22 cellular contexts compared by ENCODE assay signal in the genomic region with DNA sequence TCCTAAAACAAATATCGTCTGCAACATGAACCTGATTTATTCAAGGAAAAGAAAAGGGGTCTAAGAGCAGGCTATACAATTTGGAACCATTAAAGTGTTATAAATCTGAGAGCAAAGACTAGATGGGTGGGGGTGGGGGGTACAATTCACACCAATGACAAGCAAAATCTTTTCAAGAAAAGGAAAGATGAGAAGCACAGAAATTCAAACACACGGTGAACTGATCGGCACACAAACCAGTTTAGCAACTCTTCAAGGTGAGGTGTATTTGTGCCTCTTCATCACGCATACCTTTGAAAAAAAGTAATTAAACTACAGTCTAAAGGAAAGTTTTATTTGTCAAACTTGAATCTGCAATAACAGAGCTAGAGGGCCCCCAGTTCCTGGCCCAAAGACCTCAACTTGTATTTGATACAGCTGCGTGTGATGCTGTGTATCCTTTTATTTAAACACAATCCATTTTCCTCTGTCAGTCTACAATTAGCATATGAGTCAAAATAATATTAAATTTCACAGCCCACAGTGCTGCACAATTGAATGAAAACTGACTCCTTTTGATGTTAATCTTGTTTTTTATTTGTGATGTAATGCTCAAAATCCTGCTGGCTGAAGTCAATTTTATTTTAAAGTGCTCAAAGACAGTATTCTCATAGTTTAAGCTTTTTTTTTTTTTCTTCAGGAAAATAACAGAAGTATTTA. TPM values are rescaled to one million over a fixed set of nuclear protein-coding genes. Genes with fewer than 3 reads are reported as not detected.
DNase-seq lines count a peak whose midpoint lies in the region; ATAC-seq and TF ChIP-seq lines count a peak whose summit lies in the region.
"Had no signal": no experiment of that assay in that cellular context is flagged by ENCODE, and none has a peak within 500 bp of the region (broad histone marks: within the 10 kb centered on the region; RNA-seq: fewer than 3 reads in every experiment).

No MANE protein-coding gene starts in this region.

- intact Hi-C loops in A673 (cut with micrococcal nuclease; ENCODE audit: unreplicated experiment), result loop anchor here (2.0 kb wide), 1 partner anchor 436 kb away; no protein-coding TSS in a partner anchor

- no peaks in the 10 kb centered on the region for H3K9me3 ChIP-seq in parathyroid adenoma (ENCODE audit: control insufficient read depth, low read length)
- H3K9me3 ChIP-seq in A673 (ENCODE audit: low read depth, low read length, poor library complexity, severe bottlenecking), result no peaks in the 10 kb centered on the region
- H3K9me3 ChIP-seq: BLaER1, esophagus muscularis mucosa, Peyer's patch had no signal

- no peaks in the 10 kb centered on the region for H3K4me1 ChIP-seq in parathyroid adenoma
- H3K4me1 ChIP-seq in A673 (ENCODE audit: insufficient read depth, low read length, poor library complexity, severe bottlenecking), result no peaks in the 10 kb centered on the region

- DNase-seq in NCI-H1417 (lab: John Stamatoyannopoulos, UW), result peak in 2 of 3 experiments; percentile 30 to 71
- DNase-seq in NCI-H1417 treated with DMSO at 0.1 percent for 48 hours (lab: John Stamatoyannopoulos, UW), result no peak
- DNase-seq in NCI-H526 treated with DMSO at 0.1 percent for 48 hours (lab: John Stamatoyannopoulos, UW), result peak; percentile 43
- no peak for DNase-seq in epithelial cell of prostate (ENCODE audit: low read depth, low spot score)
- DNase-seq in stimulated activated CD4-positive, alpha-beta T cell treated with anti-CD3 and anti-CD28 coated beads, Interleukin-12 subunit alpha, Interleukin-12 subunit beta, amount 100 ng/mL, for 4 hours, result no peak
- no peak for DNase-seq in A673 (ENCODE audit: low spot score)
- DNase-seq in activated naive CD4-positive, alpha-beta T cell treated with anti-CD3 and anti-CD28 coated beads, Interleukin-2, amount 50 U/mL, for 72 hours (ENCODE audit: low spot score in 2 of 2), result no peak
- DNase-seq: activated CD4-positive, alpha-beta memory T cell treated with anti-CD3 and anti-CD28 coated beads, Interleukin-2, amount 10 ng/mL, durations not matched to agents 7 days and 5 days; activated T-cell treated with anti-CD3 and anti-CD28 coated beads, Interleukin-2, amount 50 U/mL, for 4 hours; dorsolateral prefrontal cortex; KG1; NCI-H1092; Peyer's patch; stimulated activated naive CD4-positive, alpha-beta T cell; SW 1271; WERI-Rb-1 had no signal

- peak overlapping the region; percentile 56 for H3K27ac ChIP-seq in epithelial cell of prostate
- H3K27ac ChIP-seq in parathyroid adenoma, result no peak overlapping the region
- no peak overlapping the region for H3K27ac ChIP-seq in A673 (ENCODE audit: low read depth, low read length, poor library complexity, severe bottlenecking)
- H3K27ac ChIP-seq: BLaER1, esophagus muscularis mucosa, GM23248, HL-60, Peyer's patch, WERI-Rb-1 had no signal

- no peak overlapping the region for H3K9ac ChIP-seq in parathyroid adenoma
- H3K9ac ChIP-seq: BLaER1, GM23248 had no signal

- POLR2A ChIA-PET in A673 (lab: Charles Lee; ENCODE audit: low non-redundant PET), result no interaction called here

- no peak for ATAC-seq in activated naive CD4-positive, alpha-beta T cell treated with anti-CD3 and anti-CD28 coated beads, Interleukin-2, amount 50 U/mL, for 72 hours
- ATAC-seq: activated T-cell treated with anti-CD3 and anti-CD28 coated beads, Interleukin-2, amount 50 U/mL, for 4 hours had no signal

- H3K4me3 ChIP-seq in parathyroid adenoma (ENCODE audit: low read depth, low read length) (peak overlapping the region; percentile 36), A673 (ENCODE audit: low read depth, low read length, poor library complexity, severe bottlenecking) (no peak overlapping the region)
- H3K4me3 ChIP-seq: BLaER1, esophagus muscularis mucosa, GM23248, Peyer's patch had no signal

- H3K27ac Mint-ChIP-seq in activated naive CD4-positive, alpha-beta T cell treated with anti-CD3 and anti-CD28 coated beads, Interleukin-2, amount 50 U/mL, for 72 hours, result no peak overlapping the region
- H3K27ac Mint-ChIP-seq: activated CD4-positive, alpha-beta memory T cell treated with anti-CD3 and anti-CD28 coated beads, Interleukin-2, amount 10 ng/mL, durations not matched to agents 7 days and 5 days; activated naive CD4-positive, alpha-beta T cell treated with anti-CD3 and anti-CD28 coated beads, Interleukin-2, amount 50 U/mL, for 24 hours had no signal

- H3K36me3 ChIP-seq in parathyroid adenoma (ENCODE audit: control insufficient read depth, insufficient read depth, low read length) (no peaks in the 10 kb centered on the region), A673 (ENCODE audit: insufficient read depth, low read length, poor library complexity, severe bottlenecking) (no peaks in the 10 kb centered on the region)
- H3K36me3 ChIP-seq: esophagus muscularis mucosa, WERI-Rb-1 had no signal

- H2AFZ ChIP-seq in parathyroid adenoma, result no peak overlapping the region
- H2AFZ ChIP-seq: GM23248 had no signal

- BruUV-seq in A673 (replicated peaks; lab: Mats Ljungman, UMichigan), result no TSS peak

- H3K27me3 ChIP-seq in parathyroid adenoma (ENCODE audit: control insufficient read depth, insufficient read depth, low read length) (no peaks in the 10 kb centered on the region), A673 (replicated peaks; ENCODE audit: insufficient read depth, low read depth, low read length, poor library complexity) (peaks cover 2% of the 10 kb centered on the region)
- H3K27me3 ChIP-seq: BLaER1, dorsolateral prefrontal cortex, esophagus muscularis mucosa, Peyer's patch had no signal

- H3K36me3 Mint-ChIP-seq in activated naive CD4-positive, alpha-beta T cell treated with anti-CD3 and anti-CD28 coated beads, Interleukin-2, amount 50 U/mL, for 72 hours, result no peaks in the 10 kb centered on the region
- H3K36me3 Mint-ChIP-seq: activated naive CD4-positive, alpha-beta T cell treated with anti-CD3 and anti-CD28 coated beads, Interleukin-2, amount 50 U/mL, for 24 hours had no signal

- no peaks in the 10 kb centered on the region for H3K9me3 Mint-ChIP-seq in activated naive CD4-positive, alpha-beta T cell treated with anti-CD3 and anti-CD28 coated beads, Interleukin-2, amount 50 U/mL, for 72 hours
- H3K9me3 Mint-ChIP-seq: activated CD4-positive, alpha-beta memory T cell treated with anti-CD3 and anti-CD28 coated beads, Interleukin-2, amount 10 ng/mL, durations not matched to agents 7 days and 5 days; activated naive CD4-positive, alpha-beta T cell treated with anti-CD3 and anti-CD28 coated beads, Interleukin-2, amount 50 U/mL, for 24 hours; activated T-cell treated with anti-CD3 and anti-CD28 coated beads, Interleukin-2, amount 50 U/mL, for 4 hours had no signal

- TF ChIP-seq CTCF in parathyroid adenoma (IDR thresholded peaks at IDR 0.05) (no peak), A673 (conservative IDR thresholded peaks at IDR 0.05; ENCODE audit: low read depth, low read length) (no peak)

- CTCF ChIA-PET in A673 (lab: Charles Lee), result no interaction called here

- peak overlapping the region; percentile 73 for H3K4me2 ChIP-seq in parathyroid adenoma (ENCODE audit: low read length)
- H3K4me2 ChIP-seq: BLaER1 had no signal

- no peaks in the 10 kb centered on the region for H3K79me2 ChIP-seq in parathyroid adenoma

RNA-seq across cellular contexts. Expression of gene EFNB2, which starts 14.2 kb away (rescaled TPM):
- 2.2 and 5.2 TPM in 2 replicates for total RNA-seq in A673 (2021)
- total RNA-seq in activated naive CD4-positive, alpha-beta T cell treated with anti-CD3 and anti-CD28 coated beads, Interleukin-2, amount 50 U/mL, for 72 hours, result not detected

RNA-seq across cellular contexts. Expression of gene ARGLU1, which starts 46.7 kb away (rescaled TPM):
- 66.5 and 73.8 TPM in 2 replicates for total RNA-seq in A673 (2021)
- total RNA-seq in activated naive CD4-positive, alpha-beta T cell treated with anti-CD3 and anti-CD28 coated beads, Interleukin-2, amount 50 U/mL, for 72 hours, result 10 to 100 TPM; 78.2 to 79.3 TPM

Comparison
In these comparisons a context has a peak if more than half of its experiments do, and no peak if none do; other contexts are left out.
1. DNase-seq: peak in NCI-H1417 (2 of 3) and NCI-H526 treated with DMSO at 0.1 percent for 48 hours (single experiment); none in NCI-H1417 treated with DMSO at 0.1 percent for 48 hours (single experiment), epithelial cell of prostate (single experiment), stimulated activated CD4-positive, alpha-beta T cell treated with anti-CD3 and anti-CD28 coated beads, Interleukin-12 subunit alpha, Interleukin-12 subunit beta, amount 100 ng/mL, for 4 hours (single experiment), A673 (single experiment) and activated naive CD4-positive, alpha-beta T cell treated with anti-CD3 and anti-CD28 coated beads, Interleukin-2, amount 50 U/mL, for 72 hours (0 of 2).